ENCODE assay signal across 25 cellular contexts in the genomic region with DNA sequence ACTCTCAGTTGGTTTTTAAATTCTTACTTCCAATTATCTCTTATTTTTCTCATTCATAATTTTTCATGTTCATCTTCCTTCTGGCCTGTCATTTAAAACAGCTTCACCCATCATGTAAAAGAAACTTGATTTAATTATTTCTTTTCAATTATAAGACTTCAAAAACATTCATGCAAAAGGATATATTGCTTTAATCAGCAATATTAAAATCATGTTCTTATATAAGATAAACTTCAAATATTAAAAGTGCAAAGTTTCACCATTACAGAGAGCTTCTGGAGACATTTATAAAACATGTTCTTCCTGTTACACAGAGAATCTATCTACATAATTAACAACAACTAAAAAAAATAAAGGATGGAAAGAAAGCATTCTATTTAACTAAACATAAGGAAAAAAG.
DNase-seq lines count a peak whose midpoint lies in the region; ATAC-seq, FAIRE-seq and TF ChIP-seq lines count a peak whose summit lies in the region.
"Had no signal": no experiment of that assay in that cellular context is flagged by ENCODE, and none has a peak within 500 bp of the region (broad histone marks: within the 10 kb centered on the region; RNA-seq: fewer than 3 reads in every experiment).

No MANE protein-coding gene starts in this region.

- no peak for DNase-seq in activated T-cell treated with anti-CD3 and anti-CD28 coated beads, Interleukin-2, amount 50 U/mL, for 4 hours
- DNase-seq in activated T-cell treated with anti-CD3 and anti-CD28 coated beads, Interleukin-2, amount 50 U/mL, for 1 hour, result no peak
- DNase-seq in IMR-90 (no peak), pancreas (no peak), NOMO-1 treated with dmso at 0.1 percent for 144 hours (lab: John Stamatoyannopoulos, UW; ENCODE audit: unreplicated experiment) (no peak), NCI-H146 (lab: John Stamatoyannopoulos, UW) (no peak)
- no peak for DNase-seq in activated naive CD8-positive, alpha-beta T cell treated with anti-CD3 and anti-CD28 coated beads, Interleukin-2, amount 10 ng/mL, durations not matched to agents 7 days and 5 days
- DNase-seq: activated CD4-positive, alpha-beta T cell treated with anti-CD3 and anti-CD28 coated beads, Interleukin-2, amount 50 U/mL, for 4 hours; anterior cingulate cortex; C1 segment of cervical spinal cord; glutamatergic neuron; H7; mesenchymal stem cell; MM.1S; naive B cell; NCI-H1436; NCI-H510A; SJCRH30; upper lobe of right lung had no signal

- H4K20me1 ChIP-seq in IMR-90 (ENCODE audit: insufficient read depth, low read length), result no peaks in the 10 kb centered on the region

- POLR2A ChIA-PET in IMR-90 (lab: Charles Lee; ENCODE audit: unreplicated experiment), result no interaction called here
- POLR2A ChIA-PET in activated naive CD8-positive, alpha-beta T cell treated with anti-CD3 and anti-CD28 coated beads, Interleukin-2, amount 10 ng/mL, durations not matched to agents 7 days and 5 days (lab: Charles Lee), result interaction anchor here (0.7 kb wide), 1 partner anchor 67 kb away, joined by 4 read pairs; no protein-coding TSS in a partner anchor

- no peak overlapping the region for H2AFZ ChIP-seq in IMR-90 (replicated peaks; ENCODE audit: low read length, poor library complexity)

- H3K36me3 ChIP-seq in IMR-90 (ENCODE audit: control insufficient read depth, insufficient read depth, low read length) (no peaks in the 10 kb centered on the region), pancreas (no peaks in the 10 kb centered on the region)
- H3K36me3 ChIP-seq: cardiac muscle cell, SJCRH30, upper lobe of right lung had no signal

- H3K4me1 Mint-ChIP-seq in activated T-cell treated with anti-CD3 and anti-CD28 coated beads, Interleukin-2, amount 50 U/mL, for 4 hours (ENCODE audit: low read depth), result peaks cover 47% of the 10 kb centered on the region
- H3K4me1 Mint-ChIP-seq in activated naive CD8-positive, alpha-beta T cell treated with anti-CD3 and anti-CD28 coated beads, Interleukin-2, amount 10 ng/mL, durations not matched to agents 7 days and 5 days, result peaks cover 33% of the 10 kb centered on the region

- CTCF ChIA-PET in IMR-90 (lab: Yijun Ruan, JAX), result no interaction called here

- no peak overlapping the region for H2AK5ac ChIP-seq in IMR-90 (ENCODE audit: low read depth, low read length)

- peak overlapping the region; percentile 80 for H3K27ac Mint-ChIP-seq in activated naive CD8-positive, alpha-beta T cell treated with anti-CD3 and anti-CD28 coated beads, Interleukin-2, amount 10 ng/mL, durations not matched to agents 7 days and 5 days
- H3K27ac Mint-ChIP-seq: dendritic cell treated with granulocyte-macrophage colony-stimulating factor and Interleukin-4, amounts not matched to agents 40 ng/mL and 50 ng/mL, for 4 days had no signal

- H3K56ac ChIP-seq in IMR-90 (ENCODE audit: extremely low read depth, insufficient read depth, low read length), result no peak overlapping the region

- no peak overlapping the region for H4K8ac ChIP-seq in IMR-90 (ENCODE audit: low read depth in 2 of 2, low read length in 2 of 2)

- H3K27me3 Mint-ChIP-seq in activated T-cell treated with anti-CD3 and anti-CD28 coated beads, Interleukin-2, amount 50 U/mL, for 4 hours (ENCODE audit: low read depth), result no peaks in the 10 kb centered on the region
- H3K27me3 Mint-ChIP-seq in activated naive CD8-positive, alpha-beta T cell treated with anti-CD3 and anti-CD28 coated beads, Interleukin-2, amount 10 ng/mL, durations not matched to agents 7 days and 5 days, result no peaks in the 10 kb centered on the region
- H3K27me3 Mint-ChIP-seq: dendritic cell treated with granulocyte-macrophage colony-stimulating factor and Interleukin-4, amounts not matched to agents 40 ng/mL and 50 ng/mL, for 4 days; IgD-negative memory B cell; naive B cell had no signal

- H3K14ac ChIP-seq in IMR-90 (replicated peaks; ENCODE audit: low read depth, low read length), result no peak overlapping the region

- no peak overlapping the region for H2BK5ac ChIP-seq in IMR-90 (ENCODE audit: low read depth, low read length, poor library complexity, severe bottlenecking)

- no peaks in the 10 kb centered on the region for H3K27me3 ChIP-seq in IMR-90 (ENCODE audit: control insufficient read depth, insufficient read depth, low read length)
- no peaks in the 10 kb centered on the region for H3K27me3 ChIP-seq in pancreas
- H3K27me3 ChIP-seq: cardiac muscle cell, SJCRH30, upper lobe of right lung had no signal

- FAIRE-seq in pancreas (lab: Jason Lieb, UNC), result peak; percentile 29
- FAIRE-seq: endothelial cell of umbilical vein, RCC 7860 had no signal

- in situ Hi-C loops in IMR-90 (cut with MboI; ENCODE audit: low sequenced_read_pairs), result no loop called here

- no peak overlapping the region for H2BK20ac ChIP-seq in IMR-90 (ENCODE audit: low read depth, low read length)

- TF ChIP-seq CTCF in IMR-90 (conservative IDR thresholded peaks at IDR 0.05; ENCODE audit: low read depth, low read length) (no peak), pancreas (IDR thresholded peaks at IDR 0.05) (no peak)

- no peak overlapping the region for H3K4me2 ChIP-seq in IMR-90 (ENCODE audit: low read depth, low read length)

- intact Hi-C loops in IMR-90 (cut with micrococcal nuclease) (loop anchor here (5.0 kb wide), 1 partner anchor 79 kb away; no protein-coding TSS in a partner anchor), pancreas (cut with DNase I) (no loop called here)

- no peaks in the 10 kb centered on the region for H3K9me3 ChIP-seq in IMR-90 (ENCODE audit: control insufficient read depth, insufficient read depth, low read length)
- no peaks in the 10 kb centered on the region for H3K9me3 ChIP-seq in pancreas
- H3K9me3 ChIP-seq: SJCRH30, upper lobe of right lung had no signal

- TF ChIP-seq POLR2A in IMR-90 (IDR thresholded peaks at IDR 0.05; ENCODE audit: low read depth, low read length), result no peak

- H3K4me1 ChIP-seq in IMR-90 (ENCODE audit: control insufficient read depth, insufficient read depth, low read length), result no peaks in the 10 kb centered on the region
- no peaks in the 10 kb centered on the region for H3K4me1 ChIP-seq in pancreas
- H3K4me1 ChIP-seq: upper lobe of right lung had no signal

- H3K79me1 ChIP-seq in IMR-90 (ENCODE audit: low read depth in 1 of 2, low read length in 2 of 2), result no peaks in the 10 kb centered on the region

- H3K9me1 ChIP-seq in IMR-90 (ENCODE audit: insufficient read depth, low read length), result no peaks in the 10 kb centered on the region

- H4K5ac ChIP-seq in IMR-90 (ENCODE audit: low read depth, low read length), result no peak overlapping the region

- H3K9ac ChIP-seq in IMR-90 (ENCODE audit: low read depth, low read length), result no peak overlapping the region

- no peak overlapping the region for H2BK120ac ChIP-seq in IMR-90 (ENCODE audit: low read depth, low read length)

- peaks cover 4% of the 10 kb centered on the region for H3K9me3 Mint-ChIP-seq in activated T-cell treated with anti-CD3 and anti-CD28 coated beads, Interleukin-2, amount 50 U/mL, for 4 hours
- H3K9me3 Mint-ChIP-seq in activated naive CD8-positive, alpha-beta T cell treated with anti-CD3 and anti-CD28 coated beads, Interleukin-2, amount 10 ng/mL, durations not matched to agents 7 days and 5 days, result no peaks in the 10 kb centered on the region
- H3K9me3 Mint-ChIP-seq: dendritic cell treated with granulocyte-macrophage colony-stimulating factor and Interleukin-4, amounts not matched to agents 40 ng/mL and 50 ng/mL, for 4 days; naive B cell had no signal

- no peak for TF ChIP-seq RAD21 in IMR-90 (IDR thresholded peaks at IDR 0.05; ENCODE audit: low read length)

- BruUV-seq in IMR-90 (replicated peaks; lab: Mats Ljungman, UMichigan), result no TSS peak

- no peak overlapping the region for H3K23ac ChIP-seq in IMR-90 (ENCODE audit: low read depth, low read length)

- H2BK15ac ChIP-seq in IMR-90 (ENCODE audit: low read depth, low read length), result no peak overlapping the region

- ATAC-seq in activated T-cell treated with anti-CD3 and anti-CD28 coated beads, Interleukin-2, amount 50 U/mL, for 4 hours, result no peak
- no peak for ATAC-seq in IMR-90 (ENCODE audit: low read depth)
- ATAC-seq in activated naive CD8-positive, alpha-beta T cell treated with anti-CD3 and anti-CD28 coated beads, Interleukin-2, amount 10 ng/mL, durations not matched to agents 7 days and 5 days (ENCODE audit: low read depth), result no peak
- no peak for ATAC-seq in pancreas
- ATAC-seq in GM21723 (IDR thresholded peaks at IDR 0.05; ENCODE audit: unreplicated experiment), result no peak
- ATAC-seq: upper lobe of right lung had no signal

- peak overlapping the region; percentile 36 for H3K4me3 Mint-ChIP-seq in activated T-cell treated with anti-CD3 and anti-CD28 coated beads, Interleukin-2, amount 50 U/mL, for 4 hours
- peak overlapping the region; percentile 82 for H3K4me3 Mint-ChIP-seq in activated naive CD8-positive, alpha-beta T cell treated with anti-CD3 and anti-CD28 coated beads, Interleukin-2, amount 10 ng/mL, durations not matched to agents 7 days and 5 days
- H3K4me3 Mint-ChIP-seq: dendritic cell treated with granulocyte-macrophage colony-stimulating factor and Interleukin-4, amounts not matched to agents 40 ng/mL and 50 ng/mL, for 4 days; IgD-negative memory B cell; naive B cell had no signal

- no peak overlapping the region for H4K91ac ChIP-seq in IMR-90 (ENCODE audit: insufficient read depth, low read depth, low read length)

- H2AK9ac ChIP-seq in IMR-90 (replicated peaks; ENCODE audit: low read depth, low read length, poor library complexity), result no peak overlapping the region

- H3K4me3 ChIP-seq in IMR-90 (ENCODE audit: insufficient read depth, low read depth, low read length) (no peak overlapping the region), pancreas (no peak overlapping the region)
- H3K4me3 ChIP-seq: cardiac muscle cell, SJCRH30, upper lobe of right lung had no signal

- no peak overlapping the region for H3K4ac ChIP-seq in IMR-90 (ENCODE audit: low read depth, low read length)

- peaks cover 10% of the 10 kb centered on the region for H3K36me3 Mint-ChIP-seq in activated T-cell treated with anti-CD3 and anti-CD28 coated beads, Interleukin-2, amount 50 U/mL, for 4 hours (ENCODE audit: insufficient read depth)
- H3K36me3 Mint-ChIP-seq in activated naive CD8-positive, alpha-beta T cell treated with anti-CD3 and anti-CD28 coated beads, Interleukin-2, amount 10 ng/mL, durations not matched to agents 7 days and 5 days, result peaks cover 11% of the 10 kb centered on the region

- no peak overlapping the region for H3K27ac ChIP-seq in IMR-90 (ENCODE audit: insufficient read depth, low read length)
- H3K27ac ChIP-seq in pancreas, result no peak overlapping the region
- H3K27ac ChIP-seq: cardiac muscle cell, SJCRH30, upper lobe of right lung had no signal

- H3K18ac ChIP-seq in IMR-90 (ENCODE audit: low read depth, low read length), result no peak overlapping the region

- dilution Hi-C loops in IMR-90 (cut with HindIII; ENCODE audit: low sequenced_read_pairs, unreplicated experiment), result no loop called here

TF ChIP-seq in IMR-90, 13 proteins besides CTCF, POLR2A, EP300 and RAD21:
- TF ChIP-seq SMC3 (IDR thresholded peaks at IDR 0.05; ENCODE audit: low read depth, low read length) (no peak), MAFK (IDR thresholded peaks at IDR 0.05; ENCODE audit: low read depth, low read length) (peak; percentile 47)
